20 cellular contexts compared by ENCODE assay signal in the genomic region with DNA sequence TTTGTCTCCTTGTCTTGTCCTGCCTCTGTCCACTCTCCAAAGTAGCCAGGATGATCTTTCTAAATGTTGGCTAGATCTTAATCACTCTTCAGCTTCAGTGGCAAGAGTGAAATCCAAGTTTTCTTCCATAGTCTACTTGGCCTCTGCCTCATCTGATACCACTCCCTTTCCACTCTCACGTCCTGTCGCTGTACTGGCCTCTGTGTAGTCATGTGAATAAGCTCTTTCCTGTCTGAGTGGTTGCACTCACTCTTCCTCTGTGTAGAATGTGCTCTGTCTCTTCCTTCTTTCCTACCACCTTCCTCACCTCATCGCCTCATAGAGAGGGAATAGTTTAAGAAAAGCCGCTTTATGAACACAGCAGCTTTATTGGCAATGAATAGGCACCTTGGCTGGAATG.
DNase-seq lines count a peak whose midpoint lies in the region; ATAC-seq, FAIRE-seq and TF ChIP-seq lines count a peak whose summit lies in the region.
"Had no signal": no experiment of that assay in that cellular context is flagged by ENCODE, and none has a peak within 500 bp of the region (broad histone marks: within the 10 kb centered on the region; RNA-seq: fewer than 3 reads in every experiment).

No MANE protein-coding gene starts in this region.

- no peak for TF ChIP-seq RAD21 in IMR-90 (IDR thresholded peaks at IDR 0.05; ENCODE audit: low read length)
- no peak for TF ChIP-seq RAD21 in H1 (IDR thresholded peaks at IDR 0.05 in 1 of 2, conservative IDR thresholded peaks at IDR 0.05 in 1 of 2; ENCODE audit: low read depth in 2 of 2, low read length in 2 of 2)

- TF ChIP-seq CTCF in IMR-90 (conservative IDR thresholded peaks at IDR 0.05; ENCODE audit: low read depth, low read length): no peak
- TF ChIP-seq CTCF in H1 (IDR thresholded peaks at IDR 0.05; ENCODE audit: control extremely low read depth in 1 of 3, insufficient read depth in 1 of 3, low read depth in 1 of 3, low read length in 3 of 3): no peak
- TF ChIP-seq CTCF in gastrocnemius medialis (IDR thresholded peaks at IDR 0.05 in 4 of 5, conservative IDR thresholded peaks at IDR 0.05 in 1 of 5): no peak

- no peak for ATAC-seq in IMR-90 (ENCODE audit: low read depth)
- peak; percentile 38 for ATAC-seq in left lobe of liver
- peak in 1 of 2 donors; percentile 49 for ATAC-seq in gastrocnemius medialis
- ATAC-seq in HG03432 (IDR thresholded peaks at IDR 0.05; ENCODE audit: unreplicated experiment): no peak
- no peak for ATAC-seq in GM18511 (IDR thresholded peaks at IDR 0.05; ENCODE audit: unreplicated experiment)

- no peak overlapping the region for H2BK5ac ChIP-seq in IMR-90 (ENCODE audit: low read depth, low read length, poor library complexity, severe bottlenecking)
- no peak overlapping the region for H2BK5ac ChIP-seq in H1 (ENCODE audit: low read depth, low read length)

- H3K4me2 ChIP-seq in IMR-90 (ENCODE audit: low read depth, low read length) (no peak overlapping the region), H1 (ENCODE audit: insufficient read depth in 1 of 2, low read depth in 2 of 2, low read length in 2 of 2) (0 out of 4 replicates have a peak overlapping the region, but pooled peaks of 1 of the 2 experiments have one; percentile 2)

- no CpG with 5 or more reads among the region's 4 CpGs for WGBS in IMR-90 (ENCODE audit: extremely low coverage in 2 of 2, insufficient read length in 1 of 2), 2 experiments
- WGBS in H1 (ENCODE audit: extremely low coverage in 1 of 2, insufficient coverage in 1 of 2, insufficient read length in 1 of 2, insufficient replicate concordance in 2 of 2, low coverage in 1 of 2, low lambda C conversion rate in 2 of 2, missing lambda C conversion rate in 1 of 2), 2 experiments: 82% methylated on average over 4 of the region's 4 CpGs; no CpG with 5 or more reads in 1 of the 2 experiments

- H4K20me1 ChIP-seq in IMR-90 (ENCODE audit: insufficient read depth, low read length) (no peaks in the 10 kb centered on the region), H1 (replicated peaks in 1 of 2; ENCODE audit: control insufficient read depth in 1 of 2, insufficient read depth in 2 of 2, low read length in 2 of 2) (peaks cover 0 to 5% of the 10 kb centered on the region in 2 experiments)

- H4K8ac ChIP-seq in IMR-90 (ENCODE audit: low read depth in 2 of 2, low read length in 2 of 2) (no peak overlapping the region), H1 (ENCODE audit: extremely low read depth, insufficient read depth, low read length) (no peak overlapping the region)

- 0 out of 2 replicates have a peak overlapping the region, but pooled peaks have one; percentile 5 for H3K14ac ChIP-seq in IMR-90 (replicated peaks; ENCODE audit: low read depth, low read length)
- no peak overlapping the region for H3K14ac ChIP-seq in H1 (ENCODE audit: insufficient read length)

- H3K79me2 ChIP-seq in H1 (ENCODE audit: control insufficient read depth in 1 of 2, insufficient read depth in 2 of 2, low read length in 2 of 2): no peaks in the 10 kb centered on the region

- no peak overlapping the region for H3K56ac ChIP-seq in IMR-90 (ENCODE audit: extremely low read depth, insufficient read depth, low read length)
- H3K56ac ChIP-seq in H1 (replicated peaks; ENCODE audit: insufficient read length, low read depth, low read length): no peak overlapping the region

- H3K79me1 ChIP-seq in IMR-90 (ENCODE audit: low read depth in 1 of 2, low read length in 2 of 2): 0 out of 4 replicates have a peak, but pooled peaks cover 0 to 3% of the 10 kb centered on the region in 2 experiments
- no peaks in the 10 kb centered on the region for H3K79me1 ChIP-seq in H1 (ENCODE audit: low read depth, low read length)

- H3K27ac ChIP-seq in IMR-90 (ENCODE audit: insufficient read depth, low read length) (no peak overlapping the region), H1 (ENCODE audit: low read depth, low read length) (no peak overlapping the region), gastrocnemius medialis (peak overlapping the region in 3 of 4 donors; percentile 13 to 24 (median 19))
- H3K27ac ChIP-seq: brain microvascular endothelial cell, SK-N-MC had no signal

- H2AFZ ChIP-seq in IMR-90 (replicated peaks; ENCODE audit: low read length, poor library complexity) (no peak overlapping the region), H1 (ENCODE audit: low read length) (no peak overlapping the region)

- H3K4me1 ChIP-seq in IMR-90 (ENCODE audit: control insufficient read depth, insufficient read depth, low read length) (peaks cover 7% of the 10 kb centered on the region), H1 (replicated peaks in 1 of 4; ENCODE audit: control insufficient read depth in 3 of 4, insufficient read depth in 4 of 4, low read length in 3 of 4) (peaks cover 4 to 19% (median 8%) of the 10 kb centered on the region in 4 experiments; a peak in 6 of 7 replicates), gastrocnemius medialis (peaks cover 28 to 29% of the 10 kb centered on the region in 2 donors)

- DNase-seq in IMR-90 (no peak), H1 (ENCODE audit: low read depth in 1 of 2, low spot score in 2 of 2) (no peak), left lobe of liver (ENCODE audit: low spot score) (no peak), gastrocnemius medialis (no peak), AML-193 (lab: John Stamatoyannopoulos, UW) (no peak)
- no peak for DNase-seq in activated naive CD4-positive, alpha-beta T cell treated with anti-CD3 and anti-CD28 coated beads, Interleukin-2, amount 50 U/mL, for 16 hours
- DNase-seq: activated CD4-positive, alpha-beta T cell treated with anti-CD3 and anti-CD28 coated beads for 48 hours; activated naive CD4-positive, alpha-beta T cell treated with anti-CD3 and anti-CD28 coated beads, Interleukin-2, amount 10 ng/mL, durations not matched to agents 7 days and 5 days; activated T-cell treated with anti-CD3 and anti-CD28 coated beads for 4 hours; brain microvascular endothelial cell; effector CD4-positive, alpha-beta T cell; NCI-H2029 treated with DMSO at 0.1 percent for 48 hours; NCI-H526; occipital lobe; stimulated activated CD4-positive, alpha-beta T cell treated with anti-CD3 and anti-CD28 coated beads, Interleukin-4, amount 100 ng/mL, for 24 hours; T-helper 9 cell had no signal

- H3K9ac ChIP-seq in IMR-90 (ENCODE audit: low read depth, low read length) (no peak overlapping the region), H1 (replicated peaks in 1 of 4; ENCODE audit: extremely low read depth in 1 of 4, low read depth in 3 of 4, low read length in 3 of 4) (no peak overlapping the region)

- no peak overlapping the region for H2BK12ac ChIP-seq in H1 (ENCODE audit: low read depth, low read length)

- in situ Hi-C loops in IMR-90 (cut with MboI; ENCODE audit: low sequenced_read_pairs) (no loop called here), gastrocnemius medialis (cut with MboI; ENCODE audit: low sequenced_read_pairs in 4 of 4) (no loop called here)

- H3K27me3 ChIP-seq in IMR-90 (ENCODE audit: control insufficient read depth, insufficient read depth, low read length) (no peaks in the 10 kb centered on the region), H1 (replicated peaks in 1 of 4; ENCODE audit: control insufficient read depth in 3 of 4, extremely low read depth in 1 of 4, insufficient read depth in 3 of 4, low read length in 3 of 4) (no peaks in the 10 kb centered on the region), gastrocnemius medialis (no peaks in the 10 kb centered on the region)
- H3K27me3 ChIP-seq: brain microvascular endothelial cell had no signal

- H3K9me1 ChIP-seq in IMR-90 (ENCODE audit: insufficient read depth, low read length): 0 out of 2 replicates have a peak, but pooled peaks cover 4% of the 10 kb centered on the region

- FAIRE-seq in H1 (lab: Jason Lieb, UNC): no peak

- H3K23me2 ChIP-seq in H1 (ENCODE audit: low read depth, low read length): no peaks in the 10 kb centered on the region

- H3K36me3 ChIP-seq in IMR-90 (ENCODE audit: control insufficient read depth, insufficient read depth, low read length) (peaks cover 2% of the 10 kb centered on the region; the same call in 1 of the 2 replicates), H1 (ENCODE audit: control insufficient read depth in 2 of 4, insufficient read depth in 4 of 4, low read length in 3 of 4) (no peaks in the 10 kb centered on the region), gastrocnemius medialis (no peaks in the 10 kb centered on the region)
- H3K36me3 ChIP-seq: brain microvascular endothelial cell, thoracic aorta had no signal

- POLR2A ChIA-PET in IMR-90 (lab: Charles Lee; ENCODE audit: unreplicated experiment) (no interaction called here), H1 (lab: Charles Lee; ENCODE audit: partially characterized antibody) (interaction anchor here (0.7 to 1.3 kb wide), 2 partner anchors 54 to 91 kb away, joined by 3 read pairs; no protein-coding TSS in a partner anchor)

- H3K9me3 ChIP-seq in IMR-90 (ENCODE audit: control insufficient read depth, insufficient read depth, low read length): no peaks in the 10 kb centered on the region
- H3K9me3 ChIP-seq in H1 (ENCODE audit: insufficient read depth in 2 of 2, low read depth in 1 of 2, low read length in 1 of 2): no peaks in the 10 kb centered on the region
- H3K9me3 ChIP-seq in gastrocnemius medialis: no peaks in the 10 kb centered on the region
- H3K9me3 ChIP-seq: thoracic aorta had no signal

- no peak overlapping the region for H2AK9ac ChIP-seq in IMR-90 (replicated peaks; ENCODE audit: low read depth, low read length, poor library complexity)

- H2BK120ac ChIP-seq in IMR-90 (ENCODE audit: low read depth, low read length) (no peak overlapping the region), H1 (replicated peaks; ENCODE audit: low read depth, low read length) (no peak overlapping the region)

- no peak overlapping the region for H2AK5ac ChIP-seq in IMR-90 (ENCODE audit: low read depth, low read length)
- no peak overlapping the region for H2AK5ac ChIP-seq in H1 (ENCODE audit: low read depth, low read length)

- H4K5ac ChIP-seq in IMR-90 (ENCODE audit: low read depth, low read length) (no peak overlapping the region), H1 (ENCODE audit: insufficient read length, low read depth, low read length) (no peak overlapping the region)

- TF ChIP-seq POLR2A in IMR-90 (IDR thresholded peaks at IDR 0.05; ENCODE audit: low read depth, low read length) (no peak), H1 (IDR thresholded peaks at IDR 0.05; ENCODE audit: control extremely low read depth in 1 of 2, low read depth in 2 of 2, low read length in 2 of 2) (no peak), gastrocnemius medialis (IDR thresholded peaks at IDR 0.05) (no peak)

- H3K23ac ChIP-seq in IMR-90 (ENCODE audit: low read depth, low read length) (no peak overlapping the region), H1 (ENCODE audit: insufficient read length) (no peak overlapping the region)

- H2BK20ac ChIP-seq in IMR-90 (ENCODE audit: low read depth, low read length) (no peak overlapping the region), H1 (ENCODE audit: low read length) (no peak overlapping the region)

- CTCF ChIA-PET in IMR-90 (lab: Yijun Ruan, JAX) (interaction anchor here (0.9 kb wide), 1 partner anchor 44 kb away, joined by 3 read pairs; no protein-coding TSS in a partner anchor), H1 (lab: Charles Lee; ENCODE audit: partially characterized antibody) (interaction anchor here (0.8 to 4.1 kb wide), 9 partner anchors 9 to 222 kb away, joined by 3 to 17 read pairs (median 3); no protein-coding TSS in a partner anchor)

- dilution Hi-C loops in IMR-90 (cut with HindIII; ENCODE audit: low sequenced_read_pairs, unreplicated experiment): no loop called here

- BruUV-seq in IMR-90 (replicated peaks; lab: Mats Ljungman, UMichigan): no TSS peak

- intact Hi-C loops in IMR-90 (cut with micrococcal nuclease) (no loop called here), gastrocnemius medialis (cut with DNase I; ENCODE audit: low total_unique reads) (no loop called here)

- H3K18ac ChIP-seq in IMR-90 (ENCODE audit: low read depth, low read length): no peak overlapping the region
- no peak overlapping the region for H3K18ac ChIP-seq in H1 (ENCODE audit: extremely low read depth, low read length)

- H4K91ac ChIP-seq in IMR-90 (ENCODE audit: insufficient read depth, low read depth, low read length): no peak overlapping the region
- H4K91ac ChIP-seq in H1 (replicated peaks; ENCODE audit: insufficient read length, low read length): no peak overlapping the region

- H3K4me3 ChIP-seq in IMR-90 (ENCODE audit: insufficient read depth, low read depth, low read length) (no peak overlapping the region), H1 (ENCODE audit: extremely low read depth in 1 of 4, insufficient read depth in 2 of 4, low read depth in 3 of 4, low read length in 4 of 4) (no peak overlapping the region), gastrocnemius medialis (no peak overlapping the region)
- H3K4me3 ChIP-seq: SK-N-MC had no signal

- H3K4ac ChIP-seq in IMR-90 (ENCODE audit: low read depth, low read length) (no peak overlapping the region), H1 (replicated peaks; ENCODE audit: insufficient read length, low read depth, low read length) (peak overlapping the region; percentile 55)

- no peak overlapping the region for H2BK15ac ChIP-seq in IMR-90 (ENCODE audit: low read depth, low read length)
- no peak overlapping the region for H2BK15ac ChIP-seq in H1 (ENCODE audit: low read length)

- TF ChIP-seq EP300 in H1 (IDR thresholded peaks at IDR 0.05; ENCODE audit: borderline replicate concordance in 1 of 2, low read depth in 2 of 2, low read length in 2 of 2): no peak

Comparison
In these comparisons a context has a peak if more than half of its experiments do, and no peak if none do; other contexts are left out.
1. H3K27ac ChIP-seq: peak in gastrocnemius medialis (3 of 4); none in IMR-90 (single experiment) and H1 (single experiment).